In the genomic region with DNA sequence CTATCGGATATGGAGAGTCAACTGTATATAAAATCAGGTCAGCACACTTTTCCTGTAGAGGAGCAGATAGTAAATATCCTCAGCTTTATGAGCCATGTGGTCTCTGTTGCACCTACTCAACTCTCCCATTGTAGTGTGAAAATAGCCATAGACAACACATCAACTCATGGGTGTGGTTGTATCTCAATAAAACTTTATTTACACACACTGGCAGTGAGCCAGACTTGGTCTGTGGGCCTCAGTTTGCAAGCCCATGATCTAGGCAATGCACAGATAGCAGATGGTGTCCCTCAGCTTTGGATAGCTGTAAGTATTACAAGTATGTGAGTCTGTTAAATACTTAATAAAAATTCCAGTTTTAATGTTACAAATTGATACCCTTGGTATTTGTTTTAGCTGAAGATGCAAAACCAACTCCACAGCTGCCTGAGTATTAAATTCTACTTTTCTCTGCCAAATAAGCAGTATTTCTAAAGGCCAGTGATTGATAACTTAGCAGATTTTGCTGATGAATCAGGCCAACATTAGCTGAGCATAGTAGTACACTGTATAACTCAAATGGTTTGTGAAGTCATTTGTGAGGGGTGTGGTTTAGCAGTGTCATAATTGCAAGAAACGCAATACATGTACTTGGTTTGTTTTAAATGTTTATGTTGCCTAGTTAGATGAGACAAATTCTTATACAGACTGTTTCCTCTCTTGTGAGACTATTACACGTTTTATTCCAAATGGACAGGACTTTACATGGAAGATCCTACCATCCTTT, we compare ENCODE assay signal across 2 cellular contexts.
TF ChIP-seq lines count a peak whose summit lies in the region.

No MANE protein-coding gene starts in this region.

TF ChIP-seq in A549, 52 proteins besides CTCF, POLR2A, EP300 and RAD21 (continued from another document):
- TF ChIP-seq, protein P1, sequence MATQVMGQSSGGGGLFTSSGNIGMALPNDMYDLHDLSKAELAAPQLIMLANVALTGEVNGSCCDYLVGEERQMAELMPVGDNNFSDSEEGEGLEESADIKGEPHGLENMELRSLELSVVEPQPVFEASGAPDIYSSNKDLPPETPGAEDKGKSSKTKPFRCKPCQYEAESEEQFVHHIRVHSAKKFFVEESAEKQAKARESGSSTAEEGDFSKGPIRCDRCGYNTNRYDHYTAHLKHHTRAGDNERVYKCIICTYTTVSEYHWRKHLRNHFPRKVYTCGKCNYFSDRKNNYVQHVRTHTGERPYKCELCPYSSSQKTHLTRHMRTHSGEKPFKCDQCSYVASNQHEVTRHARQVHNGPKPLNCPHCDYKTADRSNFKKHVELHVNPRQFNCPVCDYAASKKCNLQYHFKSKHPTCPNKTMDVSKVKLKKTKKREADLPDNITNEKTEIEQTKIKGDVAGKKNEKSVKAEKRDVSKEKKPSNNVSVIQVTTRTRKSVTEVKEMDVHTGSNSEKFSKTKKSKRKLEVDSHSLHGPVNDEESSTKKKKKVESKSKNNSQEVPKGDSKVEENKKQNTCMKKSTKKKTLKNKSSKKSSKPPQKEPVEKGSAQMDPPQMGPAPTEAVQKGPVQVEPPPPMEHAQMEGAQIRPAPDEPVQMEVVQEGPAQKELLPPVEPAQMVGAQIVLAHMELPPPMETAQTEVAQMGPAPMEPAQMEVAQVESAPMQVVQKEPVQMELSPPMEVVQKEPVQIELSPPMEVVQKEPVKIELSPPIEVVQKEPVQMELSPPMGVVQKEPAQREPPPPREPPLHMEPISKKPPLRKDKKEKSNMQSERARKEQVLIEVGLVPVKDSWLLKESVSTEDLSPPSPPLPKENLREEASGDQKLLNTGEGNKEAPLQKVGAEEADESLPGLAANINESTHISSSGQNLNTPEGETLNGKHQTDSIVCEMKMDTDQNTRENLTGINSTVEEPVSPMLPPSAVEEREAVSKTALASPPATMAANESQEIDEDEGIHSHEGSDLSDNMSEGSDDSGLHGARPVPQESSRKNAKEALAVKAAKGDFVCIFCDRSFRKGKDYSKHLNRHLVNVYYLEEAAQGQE (IDR thresholded peaks at IDR 0.05), result no peak
- TF ChIP-seq, protein P2, sequence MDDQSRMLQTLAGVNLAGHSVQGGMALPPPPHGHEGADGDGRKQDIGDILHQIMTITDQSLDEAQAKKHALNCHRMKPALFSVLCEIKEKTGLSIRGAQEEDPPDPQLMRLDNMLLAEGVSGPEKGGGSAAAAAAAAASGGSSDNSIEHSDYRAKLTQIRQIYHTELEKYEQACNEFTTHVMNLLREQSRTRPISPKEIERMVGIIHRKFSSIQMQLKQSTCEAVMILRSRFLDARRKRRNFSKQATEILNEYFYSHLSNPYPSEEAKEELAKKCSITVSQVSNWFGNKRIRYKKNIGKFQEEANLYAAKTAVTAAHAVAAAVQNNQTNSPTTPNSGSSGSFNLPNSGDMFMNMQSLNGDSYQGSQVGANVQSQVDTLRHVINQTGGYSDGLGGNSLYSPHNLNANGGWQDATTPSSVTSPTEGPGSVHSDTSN (IDR thresholded peaks at IDR 0.05), result no peak
- TF ChIP-seq, protein P3, sequence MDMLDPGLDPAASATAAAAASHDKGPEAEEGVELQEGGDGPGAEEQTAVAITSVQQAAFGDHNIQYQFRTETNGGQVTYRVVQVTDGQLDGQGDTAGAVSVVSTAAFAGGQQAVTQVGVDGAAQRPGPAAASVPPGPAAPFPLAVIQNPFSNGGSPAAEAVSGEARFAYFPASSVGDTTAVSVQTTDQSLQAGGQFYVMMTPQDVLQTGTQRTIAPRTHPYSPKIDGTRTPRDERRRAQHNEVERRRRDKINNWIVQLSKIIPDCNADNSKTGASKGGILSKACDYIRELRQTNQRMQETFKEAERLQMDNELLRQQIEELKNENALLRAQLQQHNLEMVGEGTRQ (IDR thresholded peaks at IDR 0.05), result no peak
- no peak for TF ChIP-seq SMC3 (IDR thresholded peaks at IDR 0.05)
- TF ChIP-seq TFCP2L1 (CRISPR knock-in tag; IDR thresholded peaks at IDR 0.05), result no peak
- no peak for TF ChIP-seq HOXB5 (CRISPR knock-in tag; IDR thresholded peaks at IDR 0.05)
- no peak for TF ChIP-seq HDAC2 (IDR thresholded peaks at IDR 0.05)
- TF ChIP-seq CEBPB (IDR thresholded peaks at IDR 0.05), result no peak
- no peak for TF ChIP-seq ZC3H11A (IDR thresholded peaks at IDR 0.05)
- no peak for TF ChIP-seq CHD2 (IDR thresholded peaks at IDR 0.05; ENCODE audit: low read length, partially characterized antibody)
TF ChIP-seq in A549: peak in this region for 0.

TF ChIP-seq in IMR-90, 13 proteins besides CTCF, POLR2A, EP300 and RAD21 (continued from another document):
- TF ChIP-seq BHLHE40 (IDR thresholded peaks at IDR 0.05; ENCODE audit: low read depth, low read length), result no peak
